ENCODE assay signal across 22 cellular contexts in the genomic region with DNA sequence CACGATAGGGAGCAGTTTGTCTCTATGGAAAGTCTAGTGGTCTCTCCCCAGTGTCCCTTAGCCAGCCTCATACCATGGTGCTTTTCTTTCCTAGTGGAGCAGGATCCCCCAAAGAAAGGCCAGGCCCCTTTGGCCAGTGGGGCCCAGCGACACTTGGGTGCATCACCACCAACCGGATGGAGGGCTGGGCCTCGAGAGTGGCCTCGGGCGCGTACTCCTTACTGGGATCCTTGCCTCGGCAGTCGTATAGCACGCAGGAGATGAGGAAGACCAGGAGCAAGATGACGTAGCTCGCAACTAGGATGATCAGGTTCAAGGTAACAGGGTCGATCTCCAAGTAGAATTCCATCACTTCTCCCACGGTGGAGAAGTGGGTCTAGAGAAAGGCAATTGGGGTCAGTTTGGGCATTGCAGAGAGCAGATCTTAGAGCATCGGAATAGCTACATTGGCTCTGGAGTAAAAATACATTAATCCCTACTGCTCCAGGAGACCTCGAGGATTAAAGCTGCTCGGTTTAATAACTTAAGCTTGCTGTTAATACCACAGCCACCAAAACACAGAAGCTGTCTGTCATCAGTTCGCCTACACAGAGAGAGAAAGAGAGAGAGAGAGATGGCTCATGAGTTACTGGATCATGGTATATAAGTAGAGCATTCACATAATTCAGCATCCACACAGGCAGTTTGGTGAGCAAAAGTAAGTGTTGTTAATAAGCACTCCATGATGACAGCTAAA. TPM values are rescaled to one million over a fixed set of nuclear protein-coding genes. Genes with fewer than 3 reads are reported as not detected.
"Had no signal": no experiment of that assay in that cellular context is flagged by ENCODE, and none has a peak within 500 bp of the region (broad histone marks: within the 10 kb centered on the region; RNA-seq: fewer than 3 reads in every experiment).

A gene (minus strand): TSS at position 467 of the 736 bp plus-strand sequence.

- H3K4me1 ChIP-seq: psoas muscle had no signal

- FAIRE-seq: islet of Langerhans, urothelium cell line had no signal

- H3K27me3 ChIP-seq: dorsolateral prefrontal cortex, sigmoid colon had no signal

- H3K36me3 ChIP-seq: sigmoid colon had no signal

- DNase-seq: dorsolateral prefrontal cortex; effector CD8-positive, alpha-beta T cell; foreskin melanocyte; hypothalamus; kidney glomerular epithelial cell; mesendoderm; naive thymus-derived CD4-positive, alpha-beta T cell; nephron progenitor cell; psoas muscle; sigmoid colon; stimulated activated CD4-positive, alpha-beta T cell treated with anti-CD3 and anti-CD28 coated beads, Interleukin-2, amount 100 ng/mL, for 24 hours; stimulated activated CD4-positive, alpha-beta T cell treated with anti-CD3 and anti-CD28 coated beads, Interleukin-4, amount 100 ng/mL, for 4 hours; stimulated activated naive CD4-positive, alpha-beta T cell had no signal

- H3K4me3 ChIP-seq: coronary artery, dorsolateral prefrontal cortex, psoas muscle, sigmoid colon, skin epidermis had no signal

- ATAC-seq: naive thymus-derived CD4-positive, alpha-beta T cell; psoas muscle had no signal

- H3K9me3 ChIP-seq: psoas muscle, sigmoid colon had no signal

- H3K27ac ChIP-seq: coronary artery, dorsolateral prefrontal cortex, psoas muscle, sigmoid colon, skin epidermis had no signal

RNA-seq across cellular contexts. Expression of the gene that starts here (rescaled TPM):
- total RNA-seq: liver; lung microvascular endothelial cell; naive thymus-derived CD4-positive, alpha-beta T cell; omental fat pad; psoas muscle; sigmoid colon had no signal
- polyA plus RNA-seq: esophagus; liver; naive thymus-derived CD4-positive, alpha-beta T cell; psoas muscle; sigmoid colon; thymus had no signal
